In genomic region chr2:74740395-74741075, GRCh38 we compare ENCODE assay signal across 1 cellular context.
TF ChIP-seq lines count a peak whose summit lies in the region.

No MANE protein-coding gene starts in this region.

TF ChIP-seq in A549, 52 proteins besides CTCF, POLR2A, EP300 and RAD21 (continued from another document):
- TF ChIP-seq, protein P1, sequence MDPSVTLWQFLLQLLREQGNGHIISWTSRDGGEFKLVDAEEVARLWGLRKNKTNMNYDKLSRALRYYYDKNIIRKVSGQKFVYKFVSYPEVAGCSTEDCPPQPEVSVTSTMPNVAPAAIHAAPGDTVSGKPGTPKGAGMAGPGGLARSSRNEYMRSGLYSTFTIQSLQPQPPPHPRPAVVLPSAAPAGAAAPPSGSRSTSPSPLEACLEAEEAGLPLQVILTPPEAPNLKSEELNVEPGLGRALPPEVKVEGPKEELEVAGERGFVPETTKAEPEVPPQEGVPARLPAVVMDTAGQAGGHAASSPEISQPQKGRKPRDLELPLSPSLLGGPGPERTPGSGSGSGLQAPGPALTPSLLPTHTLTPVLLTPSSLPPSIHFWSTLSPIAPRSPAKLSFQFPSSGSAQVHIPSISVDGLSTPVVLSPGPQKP (IDR thresholded peaks at IDR 0.05; ENCODE audit: low read depth, low read length) = no peak
- TF ChIP-seq SMC3 (IDR thresholded peaks at IDR 0.05) (peak; percentile 18; the same call in 1 of the 3 replicates), ESRRA (IDR thresholded peaks at IDR 0.05; ENCODE audit: borderline replicate concordance, low read length) (no peak), TP53 (CRISPR knock-in tag; IDR thresholded peaks at IDR 0.05) (no peak), PHF8 (IDR thresholded peaks at IDR 0.05; ENCODE audit: borderline replicate concordance, low read depth) (no peak), CHD4 (IDR thresholded peaks at IDR 0.05; ENCODE audit: borderline replicate concordance) (no peak), KDM1A (IDR thresholded peaks at IDR 0.05; ENCODE audit: low read depth) (no peak), SREBF2 (IDR thresholded peaks at IDR 0.05) (no peak), ZSCAN20 (CRISPR knock-in tag; IDR thresholded peaks at IDR 0.05) (no peak), HOXB5 (CRISPR knock-in tag; IDR thresholded peaks at IDR 0.05) (peak; percentile 76; the same call in 1 of the 2 replicates), CEBPB (IDR thresholded peaks at IDR 0.05) (peak; percentile 82 to 96), CBX8 (IDR thresholded peaks at IDR 0.05) (no peak), ATOH8 (CRISPR knock-in tag; IDR thresholded peaks at IDR 0.05; ENCODE audit: low read depth) (no peak), HES2 (IDR thresholded peaks at IDR 0.05) (0 out of 2 replicates have a peak, but pooled peaks have one; percentile 21), FOXS1 (CRISPR knock-in tag; IDR thresholded peaks at IDR 0.05) (no peak), EHF (CRISPR knock-in tag; IDR thresholded peaks at IDR 0.05) (no peak), MAFK (IDR thresholded peaks at IDR 0.05; ENCODE audit: partially characterized antibody) (peak; percentile 3), FOSB (CRISPR knock-in tag; IDR thresholded peaks at IDR 0.05) (no peak), RCOR1 (IDR thresholded peaks at IDR 0.05; ENCODE audit: low read depth, low read length) (no peak), ZC3H11A (IDR thresholded peaks at IDR 0.05) (no peak), RFX5 (IDR thresholded peaks at IDR 0.05) (no peak), CBX2 (IDR thresholded peaks at IDR 0.05; ENCODE audit: borderline replicate concordance, low read depth) (no peak), CHD2 (IDR thresholded peaks at IDR 0.05; ENCODE audit: low read length, partially characterized antibody) (no peak), HEYL (CRISPR knock-in tag; IDR thresholded peaks at IDR 0.05) (no peak)
- TF ChIP-seq, protein P2, sequence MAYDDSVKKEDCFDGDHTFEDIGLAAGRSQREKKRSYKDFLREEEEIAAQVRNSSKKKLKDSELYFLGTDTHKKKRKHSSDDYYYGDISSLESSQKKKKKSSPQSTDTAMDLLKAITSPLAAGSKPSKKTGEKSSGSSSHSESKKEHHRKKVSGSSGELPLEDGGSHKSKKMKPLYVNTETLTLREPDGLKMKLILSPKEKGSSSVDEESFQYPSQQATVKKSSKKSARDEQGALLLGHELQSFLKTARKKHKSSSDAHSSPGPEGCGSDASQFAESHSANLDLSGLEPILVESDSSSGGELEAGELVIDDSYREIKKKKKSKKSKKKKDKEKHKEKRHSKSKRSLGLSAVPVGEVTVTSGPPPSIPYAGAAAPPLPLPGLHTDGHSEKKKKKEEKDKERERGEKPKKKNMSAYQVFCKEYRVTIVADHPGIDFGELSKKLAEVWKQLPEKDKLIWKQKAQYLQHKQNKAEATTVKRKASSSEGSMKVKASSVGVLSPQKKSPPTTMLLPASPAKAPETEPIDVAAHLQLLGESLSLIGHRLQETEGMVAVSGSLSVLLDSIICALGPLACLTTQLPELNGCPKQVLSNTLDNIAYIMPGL (CRISPR knock-in tag; IDR thresholded peaks at IDR 0.05; ENCODE audit: borderline replicate concordance) = no peak
- TF ChIP-seq, protein P3, sequence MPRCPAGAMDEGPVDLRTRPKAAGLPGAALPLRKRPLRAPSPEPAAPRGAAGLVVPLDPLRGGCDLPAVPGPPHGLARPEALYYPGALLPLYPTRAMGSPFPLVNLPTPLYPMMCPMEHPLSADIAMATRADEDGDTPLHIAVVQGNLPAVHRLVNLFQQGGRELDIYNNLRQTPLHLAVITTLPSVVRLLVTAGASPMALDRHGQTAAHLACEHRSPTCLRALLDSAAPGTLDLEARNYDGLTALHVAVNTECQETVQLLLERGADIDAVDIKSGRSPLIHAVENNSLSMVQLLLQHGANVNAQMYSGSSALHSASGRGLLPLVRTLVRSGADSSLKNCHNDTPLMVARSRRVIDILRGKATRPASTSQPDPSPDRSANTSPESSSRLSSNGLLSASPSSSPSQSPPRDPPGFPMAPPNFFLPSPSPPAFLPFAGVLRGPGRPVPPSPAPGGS (IDR thresholded peaks at IDR 0.05) = 0 out of 3 replicates have a peak, but pooled peaks have one; percentile 28
- TF ChIP-seq, protein P4, sequence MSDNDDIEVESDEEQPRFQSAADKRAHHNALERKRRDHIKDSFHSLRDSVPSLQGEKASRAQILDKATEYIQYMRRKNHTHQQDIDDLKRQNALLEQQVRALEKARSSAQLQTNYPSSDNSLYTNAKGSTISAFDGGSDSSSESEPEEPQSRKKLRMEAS (IDR thresholded peaks at IDR 0.05) = peak; percentile 95
- TF ChIP-seq, protein P5, sequence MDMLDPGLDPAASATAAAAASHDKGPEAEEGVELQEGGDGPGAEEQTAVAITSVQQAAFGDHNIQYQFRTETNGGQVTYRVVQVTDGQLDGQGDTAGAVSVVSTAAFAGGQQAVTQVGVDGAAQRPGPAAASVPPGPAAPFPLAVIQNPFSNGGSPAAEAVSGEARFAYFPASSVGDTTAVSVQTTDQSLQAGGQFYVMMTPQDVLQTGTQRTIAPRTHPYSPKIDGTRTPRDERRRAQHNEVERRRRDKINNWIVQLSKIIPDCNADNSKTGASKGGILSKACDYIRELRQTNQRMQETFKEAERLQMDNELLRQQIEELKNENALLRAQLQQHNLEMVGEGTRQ (IDR thresholded peaks at IDR 0.05) = no peak
